Comparison of ENCODE assay signal across 17 cellular contexts in genomic region chr15:81511160-81511559, GRCh38.
"Had no signal": no experiment of that assay in that cellular context is flagged by ENCODE, and none has a peak within 500 bp of the region (broad histone marks: within the 10 kb centered on the region; RNA-seq: fewer than 3 reads in every experiment).

No MANE protein-coding gene starts in this region.

- H3K4me3 ChIP-seq: cardiac muscle cell, coronary artery, psoas muscle, right lobe of liver, tibial nerve, vagina had no signal

- DNase-seq: activated CD4-positive, alpha-beta memory T cell treated with anti-CD3 and anti-CD28 coated beads for 36 hours; activated effector memory CD4-positive, alpha-beta T cell treated with anti-CD3 and anti-CD28 coated beads, Interleukin-2, amount 50 U/mL, for 16 hours; activated T-cell treated with anti-CD3 and anti-CD28 coated beads, Interleukin-2, amount 50 U/mL, for 4 hours; amygdala; effector CD8-positive, alpha-beta T cell; glutamatergic neuron; immature natural killer cell; nephron progenitor cell; psoas muscle; right lobe of liver; T1000 had no signal

- H3K4me3 Mint-ChIP-seq: activated CD4-positive, alpha-beta memory T cell treated with anti-CD3 and anti-CD28 coated beads for 36 hours; activated naive CD8-positive, alpha-beta T cell; activated T-cell treated with anti-CD3 and anti-CD28 coated beads, Interleukin-2, amount 50 U/mL, for 4 hours; immature natural killer cell; nephron progenitor cell; stimulated activated memory B cell treated with anti-CD40 and anti-IgM and Interleukin-4, amounts not matched to agents 10 μg/mL and 1 μg/mL and 100 μg/mL, for 72 hours had no signal

- H3K36me3 ChIP-seq: cardiac muscle cell, right lobe of liver, tibial nerve, vagina had no signal

- H3K27me3 Mint-ChIP-seq: activated naive CD8-positive, alpha-beta T cell had no signal

- H3K27ac ChIP-seq: cardiac muscle cell, coronary artery, psoas muscle, right lobe of liver, tibial nerve, vagina had no signal

- H3K27me3 ChIP-seq: cardiac muscle cell, right lobe of liver, tibial nerve, vagina had no signal

- H3K36me3 Mint-ChIP-seq: activated CD4-positive, alpha-beta memory T cell treated with anti-CD3 and anti-CD28 coated beads for 36 hours; immature natural killer cell; stimulated activated memory B cell treated with anti-CD40 and anti-IgM and Interleukin-4, amounts not matched to agents 10 μg/mL and 1 μg/mL and 100 μg/mL, for 72 hours had no signal

- H3K27ac Mint-ChIP-seq: activated CD4-positive, alpha-beta memory T cell treated with anti-CD3 and anti-CD28 coated beads for 36 hours; activated naive CD8-positive, alpha-beta T cell; immature natural killer cell; nephron progenitor cell; stimulated activated memory B cell treated with anti-CD40 and anti-IgM and Interleukin-4, amounts not matched to agents 10 μg/mL and 1 μg/mL and 100 μg/mL, for 72 hours had no signal

- H3K9me3 ChIP-seq: psoas muscle, right lobe of liver, tibial nerve, vagina had no signal

- ATAC-seq: activated T-cell treated with anti-CD3 and anti-CD28 coated beads, Interleukin-2, amount 50 U/mL, for 4 hours; psoas muscle; right lobe of liver; stimulated activated memory B cell treated with anti-CD40 and anti-IgM and Interleukin-4, amounts not matched to agents 10 μg/mL and 1 μg/mL and 100 μg/mL, for 72 hours had no signal

- H3K4me1 ChIP-seq: psoas muscle, right lobe of liver, tibial nerve, vagina had no signal

- H3K4me1 Mint-ChIP-seq: immature natural killer cell; stimulated activated memory B cell treated with anti-CD40 and anti-IgM and Interleukin-4, amounts not matched to agents 10 μg/mL and 1 μg/mL and 100 μg/mL, for 72 hours had no signal

- H3K9me3 Mint-ChIP-seq: activated CD4-positive, alpha-beta memory T cell treated with anti-CD3 and anti-CD28 coated beads for 36 hours; activated T-cell treated with anti-CD3 and anti-CD28 coated beads, Interleukin-2, amount 50 U/mL, for 4 hours; immature natural killer cell; nephron progenitor cell; stimulated activated memory B cell treated with anti-CD40 and anti-IgM and Interleukin-4, amounts not matched to agents 10 μg/mL and 1 μg/mL and 100 μg/mL, for 72 hours had no signal
